Comparison of ENCODE assay signal across 13 cellular contexts in genomic region chr17:77493238-77493812, GRCh38.
DNase-seq lines count a peak whose midpoint lies in the region; ATAC-seq, FAIRE-seq and TF ChIP-seq lines count a peak whose summit lies in the region.
"Had no signal": no experiment of that assay in that cellular context is flagged by ENCODE, and none has a peak within 500 bp of the region (broad histone marks: within the 10 kb centered on the region; RNA-seq: fewer than 3 reads in every experiment).

No MANE protein-coding gene starts in this region.

- no peak for FAIRE-seq in RCC 7860 (lab: Jason Lieb, UNC)
- FAIRE-seq: TTC549 had no signal

- H3F3A ChIP-seq in PC-9 (ENCODE audit: insufficient read depth, low read depth) = no peaks in the 10 kb centered on the region

- no peak overlapping the region for H2AFZ ChIP-seq in PC-9
- H2AFZ ChIP-seq: GM23248 had no signal

- H3K36me3 ChIP-seq in HEK293 (ENCODE audit: control insufficient read depth in 2 of 2, insufficient read depth in 1 of 2, low read length in 2 of 2) = peaks cover 0 to 78% of the 10 kb centered on the region in 2 experiments; a peak in 2 of 3 replicates
- peaks cover 80% of the 10 kb centered on the region for H3K36me3 ChIP-seq in brain microvascular endothelial cell (replicated peaks)
- H3K36me3 ChIP-seq in rectal smooth muscle tissue (ENCODE audit: control insufficient read depth, insufficient read depth, low read length) = peaks cover 28% of the 10 kb centered on the region
- no peaks in the 10 kb centered on the region for H3K36me3 ChIP-seq in PC-9 (ENCODE audit: low read depth)

- peak overlapping the region; percentile 52 for H3K27ac Mint-ChIP-seq in activated CD8-positive, alpha-beta memory T cell treated with anti-CD3 and anti-CD28 coated beads, Interleukin-2, amount 10 ng/mL, durations not matched to agents 7 days and 5 days

- no peaks in the 10 kb centered on the region for H3K27me3 Mint-ChIP-seq in activated CD8-positive, alpha-beta memory T cell treated with anti-CD3 and anti-CD28 coated beads, Interleukin-2, amount 10 ng/mL, durations not matched to agents 7 days and 5 days
- H3K27me3 Mint-ChIP-seq: brain had no signal

- no peak overlapping the region for H3K9ac ChIP-seq in rectal smooth muscle tissue (ENCODE audit: low read length)
- H3K9ac ChIP-seq: GM23248 had no signal

- peaks cover 8% of the 10 kb centered on the region for H4K20me1 ChIP-seq in PC-9 (ENCODE audit: insufficient read depth)

- H3K4me1 ChIP-seq in HEK293 (ENCODE audit: control insufficient read depth, insufficient read depth, low read length) (no peaks in the 10 kb centered on the region), rectal smooth muscle tissue (ENCODE audit: control insufficient read depth, insufficient read depth, low read length) (peaks cover 18% of the 10 kb centered on the region), PC-9 (replicated peaks; ENCODE audit: insufficient read depth) (no peaks in the 10 kb centered on the region)

- POLR2A ChIA-PET in HEK293 (lab: Yijun Ruan, JAX) = no interaction called here
- POLR2A ChIA-PET in PC-9 (lab: Charles Lee; ENCODE audit: unreplicated experiment) = no interaction called here

- in situ Hi-C loops in brain microvascular endothelial cell (cut with HindIII; ENCODE audit: low pct_ligation_motif_present, low sequenced_read_pairs) = no loop called here

- no peaks in the 10 kb centered on the region for H3K9me3 ChIP-seq in HEK293 (ENCODE audit: control insufficient read depth, insufficient read depth, low read depth, low read length)
- no peaks in the 10 kb centered on the region for H3K9me3 ChIP-seq in PC-9 (ENCODE audit: insufficient read depth, low read depth)

- TF ChIP-seq CTCF in HEK293 (tag by site-specific recombination; IDR thresholded peaks at IDR 0.05) = no peak
- TF ChIP-seq CTCF in brain microvascular endothelial cell (IDR thresholded peaks at IDR 0.05; ENCODE audit: low read depth, low read length, missing control alignments) = peak; percentile 15
- no peak for TF ChIP-seq CTCF in PC-9 (conservative IDR thresholded peaks at IDR 0.05)

- intact Hi-C loops in PC-9 (cut with micrococcal nuclease; ENCODE audit: unreplicated experiment) = no loop called here

- no peaks in the 10 kb centered on the region for H3K9me3 Mint-ChIP-seq in activated CD8-positive, alpha-beta memory T cell treated with anti-CD3 and anti-CD28 coated beads, Interleukin-2, amount 10 ng/mL, durations not matched to agents 7 days and 5 days (ENCODE audit: low read depth)
- H3K9me3 Mint-ChIP-seq: brain had no signal

- no peak for ATAC-seq in activated CD8-positive, alpha-beta memory T cell treated with anti-CD3 and anti-CD28 coated beads, Interleukin-2, amount 10 ng/mL, durations not matched to agents 7 days and 5 days

- no TSS peak for BruUV-seq in PC-9 (replicated peaks; lab: Mats Ljungman, UMichigan)

- no peak overlapping the region for H3K4me3 ChIP-seq in HEK293 (ENCODE audit: low read depth, low read length)
- no peak overlapping the region for H3K4me3 ChIP-seq in brain microvascular endothelial cell (ENCODE audit: low read depth, low read length)
- H3K4me3 ChIP-seq in rectal smooth muscle tissue (ENCODE audit: low read length) = no peak overlapping the region
- H3K4me3 ChIP-seq in PC-9 = no peak overlapping the region
- H3K4me3 ChIP-seq: GM23248 had no signal

- H3K36me3 Mint-ChIP-seq in activated CD8-positive, alpha-beta memory T cell treated with anti-CD3 and anti-CD28 coated beads, Interleukin-2, amount 10 ng/mL, durations not matched to agents 7 days and 5 days = peaks cover 19% of the 10 kb centered on the region

- DNase-seq in activated CD8-positive, alpha-beta memory T cell treated with anti-CD3 and anti-CD28 coated beads, Interleukin-2, amount 10 ng/mL, durations not matched to agents 7 days and 5 days = no peak
- no peak for DNase-seq in activated CD8-positive, alpha-beta memory T cell treated with anti-CD3 and anti-CD28 coated beads for 24 hours
- no peak for DNase-seq in brain microvascular endothelial cell
- DNase-seq in RCC 7860 (ENCODE audit: low spot score) = no peak
- DNase-seq in PC-9 = no peak
- DNase-seq in NCI-H524 treated with DMSO at 0.1 percent for 48 hours (lab: John Stamatoyannopoulos, UW) = no peak
- DNase-seq: GM23248, NCI-H2171, nucleus accumbens had no signal

- H3K9me2 ChIP-seq in PC-9 (ENCODE audit: insufficient read depth) = no peaks in the 10 kb centered on the region

- CTCF ChIA-PET in activated CD8-positive, alpha-beta memory T cell treated with anti-CD3 and anti-CD28 coated beads, Interleukin-2, amount 10 ng/mL, durations not matched to agents 7 days and 5 days (lab: Charles Lee) = interaction anchor here (1.6 to 8.5 kb wide), 5 partner anchors 25 to 162 kb away, joined by 4 to 126 read pairs (median 46); no protein-coding TSS in a partner anchor
- CTCF ChIA-PET in HEK293 (lab: Yijun Ruan, JAX) = interaction anchor here (0.5 to 3.3 kb wide), 4 partner anchors 64 to 161 kb away, joined by 3 to 62 read pairs (median 4); no protein-coding TSS in a partner anchor
- CTCF ChIA-PET in PC-9 (lab: Charles Lee) = no interaction called here

- H3K27ac ChIP-seq in HEK293 (ENCODE audit: extremely low read depth, low read depth, low read length) (no peak overlapping the region), brain microvascular endothelial cell (no peak overlapping the region), rectal smooth muscle tissue (ENCODE audit: low read depth, low read length) (peak overlapping the region; percentile 12), PC-9 (no peak overlapping the region)
- H3K27ac ChIP-seq: GM23248 had no signal

- no peak overlapping the region for H3K4me2 ChIP-seq in PC-9

- H3K4me1 Mint-ChIP-seq in activated CD8-positive, alpha-beta memory T cell treated with anti-CD3 and anti-CD28 coated beads, Interleukin-2, amount 10 ng/mL, durations not matched to agents 7 days and 5 days = peaks cover 21% of the 10 kb centered on the region

- H3K4me3 Mint-ChIP-seq in activated CD8-positive, alpha-beta memory T cell treated with anti-CD3 and anti-CD28 coated beads, Interleukin-2, amount 10 ng/mL, durations not matched to agents 7 days and 5 days = no peak overlapping the region
- H3K4me3 Mint-ChIP-seq: brain had no signal

- H3K27me3 ChIP-seq in brain microvascular endothelial cell (replicated peaks) (no peaks in the 10 kb centered on the region), rectal smooth muscle tissue (ENCODE audit: control insufficient read depth, insufficient read depth, low read length) (no peaks in the 10 kb centered on the region), PC-9 (ENCODE audit: insufficient read depth, low read depth) (no peaks in the 10 kb centered on the region)

- no peaks in the 10 kb centered on the region for H3K79me2 ChIP-seq in PC-9 (ENCODE audit: low read depth)

TF ChIP-seq in HEK293, 187 proteins besides CTCF, POLR2A, EP300 and RAD21:
- TF ChIP-seq YY1 (tag by site-specific recombination; IDR thresholded peaks at IDR 0.05) = no peak
- no peak for TF ChIP-seq HOXC10 (CRISPR knock-in tag; IDR thresholded peaks at IDR 0.05)
- peak; percentile 60 for TF ChIP-seq ZBTB17 (tag by site-specific recombination; IDR thresholded peaks at IDR 0.05)
- peak; percentile 33; the same call in 1 of the 2 replicates for TF ChIP-seq ZNF600 (tag by site-specific recombination; IDR thresholded peaks at IDR 0.05)
